1 cellular context compared by ENCODE assay signal in genomic region chr1:29249951-29250581, GRCh38.
TF ChIP-seq lines count a peak whose summit lies in the region.

No MANE protein-coding gene starts in this region.

TF ChIP-seq in WTC11, 78 proteins besides CTCF, POLR2A, EP300 and RAD21 (continued from another document):
- TF ChIP-seq ZNF532 (CRISPR knock-in tag; IDR thresholded peaks at IDR 0.05; ENCODE audit: borderline replicate concordance) (no peak), FOXP4 (CRISPR knock-in tag; IDR thresholded peaks at IDR 0.05) (no peak), TEAD1 (CRISPR knock-in tag; IDR thresholded peaks at IDR 0.05) (no peak), ZNF138 (CRISPR knock-in tag; conservative IDR thresholded peaks at IDR 0.05) (no peak), KAT7 (CRISPR knock-in tag; IDR thresholded peaks at IDR 0.05; ENCODE audit: borderline replicate concordance) (no peak), ZNF512 (CRISPR knock-in tag; IDR thresholded peaks at IDR 0.05; ENCODE audit: borderline replicate concordance) (no peak), ZNF219 (CRISPR knock-in tag; IDR thresholded peaks at IDR 0.05; ENCODE audit: borderline replicate concordance) (no peak), CREM (CRISPR knock-in tag; IDR thresholded peaks at IDR 0.05) (no peak), ZNF671 (CRISPR knock-in tag; IDR thresholded peaks at IDR 0.05) (no peak), RELA (CRISPR knock-in tag; IDR thresholded peaks at IDR 0.05; ENCODE audit: borderline replicate concordance) (no peak), ERG (CRISPR knock-in tag; IDR thresholded peaks at IDR 0.05) (no peak), SOX15 (CRISPR knock-in tag; IDR thresholded peaks at IDR 0.05) (no peak)
